Comparison of ENCODE assay signal across 1 cellular context in genomic region chr5:75465480-75465879, GRCh38.
A peak's percentile ranks its signal among the peaks of the same experiment; 100 is the strongest.
TF ChIP-seq lines count a peak whose summit lies in the region.

No MANE protein-coding gene starts in this region.

TF ChIP-seq in HEK293, 187 proteins besides CTCF, POLR2A, EP300 and RAD21 (continued from another document):
- TF ChIP-seq, protein P1, sequence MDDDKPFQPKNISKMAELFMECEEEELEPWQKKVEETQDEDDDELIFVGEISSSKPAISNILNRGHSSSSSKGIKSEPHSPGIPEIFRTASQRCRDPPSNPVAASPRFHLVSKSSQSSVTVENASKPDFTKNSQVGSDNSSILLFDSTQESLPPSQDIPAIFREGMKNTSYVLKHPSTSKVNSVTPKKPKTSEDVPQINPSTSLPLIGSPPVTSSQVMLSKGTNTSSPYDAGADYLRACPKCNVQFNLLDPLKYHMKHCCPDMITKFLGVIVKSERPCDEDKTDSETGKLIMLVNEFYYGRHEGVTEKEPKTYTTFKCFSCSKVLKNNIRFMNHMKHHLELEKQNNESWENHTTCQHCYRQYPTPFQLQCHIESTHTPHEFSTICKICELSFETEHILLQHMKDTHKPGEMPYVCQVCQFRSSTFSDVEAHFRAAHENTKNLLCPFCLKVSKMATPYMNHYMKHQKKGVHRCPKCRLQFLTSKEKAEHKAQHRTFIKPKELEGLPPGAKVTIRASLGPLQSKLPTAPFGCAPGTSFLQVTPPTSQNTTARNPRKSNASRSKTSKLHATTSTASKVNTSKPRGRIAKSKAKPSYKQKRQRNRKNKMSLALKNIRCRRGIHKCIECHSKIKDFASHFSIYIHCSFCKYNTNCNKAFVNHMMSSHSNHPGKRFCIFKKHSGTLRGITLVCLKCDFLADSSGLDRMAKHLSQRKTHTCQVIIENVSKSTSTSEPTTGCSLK (tag by site-specific recombination; IDR thresholded peaks at IDR 0.05), result no peak
- TF ChIP-seq OSR2 (tag by site-specific recombination; IDR thresholded peaks at IDR 0.05), result peak; percentile 90
- TF ChIP-seq IKZF3 (tag by site-specific recombination; IDR thresholded peaks at IDR 0.05), result no peak
- no peak for TF ChIP-seq ZBTB7A (tag by site-specific recombination; IDR thresholded peaks at IDR 0.05; ENCODE audit: low read depth)
- TF ChIP-seq ZBTB11 (tag by site-specific recombination; conservative IDR thresholded peaks at IDR 0.05; ENCODE audit: low read depth), result no peak
- TF ChIP-seq, protein P2, sequence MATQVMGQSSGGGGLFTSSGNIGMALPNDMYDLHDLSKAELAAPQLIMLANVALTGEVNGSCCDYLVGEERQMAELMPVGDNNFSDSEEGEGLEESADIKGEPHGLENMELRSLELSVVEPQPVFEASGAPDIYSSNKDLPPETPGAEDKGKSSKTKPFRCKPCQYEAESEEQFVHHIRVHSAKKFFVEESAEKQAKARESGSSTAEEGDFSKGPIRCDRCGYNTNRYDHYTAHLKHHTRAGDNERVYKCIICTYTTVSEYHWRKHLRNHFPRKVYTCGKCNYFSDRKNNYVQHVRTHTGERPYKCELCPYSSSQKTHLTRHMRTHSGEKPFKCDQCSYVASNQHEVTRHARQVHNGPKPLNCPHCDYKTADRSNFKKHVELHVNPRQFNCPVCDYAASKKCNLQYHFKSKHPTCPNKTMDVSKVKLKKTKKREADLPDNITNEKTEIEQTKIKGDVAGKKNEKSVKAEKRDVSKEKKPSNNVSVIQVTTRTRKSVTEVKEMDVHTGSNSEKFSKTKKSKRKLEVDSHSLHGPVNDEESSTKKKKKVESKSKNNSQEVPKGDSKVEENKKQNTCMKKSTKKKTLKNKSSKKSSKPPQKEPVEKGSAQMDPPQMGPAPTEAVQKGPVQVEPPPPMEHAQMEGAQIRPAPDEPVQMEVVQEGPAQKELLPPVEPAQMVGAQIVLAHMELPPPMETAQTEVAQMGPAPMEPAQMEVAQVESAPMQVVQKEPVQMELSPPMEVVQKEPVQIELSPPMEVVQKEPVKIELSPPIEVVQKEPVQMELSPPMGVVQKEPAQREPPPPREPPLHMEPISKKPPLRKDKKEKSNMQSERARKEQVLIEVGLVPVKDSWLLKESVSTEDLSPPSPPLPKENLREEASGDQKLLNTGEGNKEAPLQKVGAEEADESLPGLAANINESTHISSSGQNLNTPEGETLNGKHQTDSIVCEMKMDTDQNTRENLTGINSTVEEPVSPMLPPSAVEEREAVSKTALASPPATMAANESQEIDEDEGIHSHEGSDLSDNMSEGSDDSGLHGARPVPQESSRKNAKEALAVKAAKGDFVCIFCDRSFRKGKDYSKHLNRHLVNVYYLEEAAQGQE (tag by site-specific recombination; IDR thresholded peaks at IDR 0.05), result no peak
- TF ChIP-seq ZNF549 (tag by site-specific recombination; IDR thresholded peaks at IDR 0.05), result peak; percentile 96
- TF ChIP-seq ZNF239 (tag by site-specific recombination; IDR thresholded peaks at IDR 0.05), result no peak
- 0 out of 2 replicates have a peak, but pooled peaks have one; percentile 23 for TF ChIP-seq ZNF561 (tag by site-specific recombination; IDR thresholded peaks at IDR 0.05; ENCODE audit: borderline replicate concordance)
